In genomic region chr7:92134271-92135099, GRCh38 we compare ENCODE assay signal across 1 cellular context.
TF ChIP-seq lines count a peak whose summit lies in the region.

Gene CYP51A1 (minus strand): TSS chr7:92134477. CDS start chr7:92134364, 113 bp downstream.

TF ChIP-seq in HEK293, 187 proteins besides CTCF, POLR2A, EP300 and RAD21 (continued from another document):
- TF ChIP-seq AEBP2 (tag by site-specific recombination; IDR thresholded peaks at IDR 0.05; ENCODE audit: borderline replicate concordance) (no peak), ZNF341 (tag by site-specific recombination; IDR thresholded peaks at IDR 0.05; ENCODE audit: low read depth) (no peak), SETDB1 (IDR thresholded peaks at IDR 0.05; ENCODE audit: insufficient read length, low read length) (no peak), ZSCAN30 (tag by site-specific recombination; IDR thresholded peaks at IDR 0.05) (peak; percentile 81), ZNF2 (tag by site-specific recombination; IDR thresholded peaks at IDR 0.05) (peak; percentile 93), ZNF114 (tag by site-specific recombination; IDR thresholded peaks at IDR 0.05) (no peak)
